Comparison of ENCODE assay signal across 1 cellular context in the genomic region with DNA sequence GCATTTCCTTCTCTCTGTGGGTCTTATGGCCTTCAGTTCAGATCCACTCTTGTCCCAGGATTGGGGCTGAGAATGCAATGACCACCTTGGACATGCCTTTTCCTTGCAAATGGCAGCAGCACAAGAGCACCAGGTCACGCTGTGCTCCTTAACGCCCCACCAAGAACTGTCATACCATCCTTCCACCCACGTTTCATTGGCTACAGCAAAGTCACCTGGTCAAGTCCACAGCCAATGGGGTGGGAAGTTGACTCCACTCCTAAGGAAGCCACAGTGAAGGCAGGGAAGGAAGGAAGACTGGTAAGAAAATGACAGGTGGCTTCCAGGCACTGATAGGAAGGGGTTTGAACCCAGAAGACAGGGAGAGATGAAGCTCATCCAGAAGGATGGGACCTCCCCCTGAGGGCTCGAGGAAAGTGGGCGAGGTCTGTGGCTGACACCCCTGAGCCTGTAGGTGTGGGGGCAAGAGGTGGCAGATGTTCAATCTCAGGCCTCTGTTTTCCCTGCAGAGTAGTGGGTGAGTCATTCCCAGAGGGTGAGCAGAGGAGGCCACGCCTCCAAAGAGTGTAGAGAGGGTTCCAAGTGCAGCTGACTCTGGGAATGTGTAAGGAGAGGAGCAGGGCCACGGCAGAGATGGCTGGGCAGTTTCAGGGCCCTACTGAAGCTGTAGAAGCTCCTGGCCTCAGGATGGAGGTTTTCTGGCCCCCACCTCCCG.
TF ChIP-seq lines count a peak whose summit lies in the region.

No MANE protein-coding gene starts in this region.

TF ChIP-seq in HCT116, 20 proteins besides CTCF, POLR2A, EP300 and RAD21 (continued from another document):
- TF ChIP-seq, protein P1, sequence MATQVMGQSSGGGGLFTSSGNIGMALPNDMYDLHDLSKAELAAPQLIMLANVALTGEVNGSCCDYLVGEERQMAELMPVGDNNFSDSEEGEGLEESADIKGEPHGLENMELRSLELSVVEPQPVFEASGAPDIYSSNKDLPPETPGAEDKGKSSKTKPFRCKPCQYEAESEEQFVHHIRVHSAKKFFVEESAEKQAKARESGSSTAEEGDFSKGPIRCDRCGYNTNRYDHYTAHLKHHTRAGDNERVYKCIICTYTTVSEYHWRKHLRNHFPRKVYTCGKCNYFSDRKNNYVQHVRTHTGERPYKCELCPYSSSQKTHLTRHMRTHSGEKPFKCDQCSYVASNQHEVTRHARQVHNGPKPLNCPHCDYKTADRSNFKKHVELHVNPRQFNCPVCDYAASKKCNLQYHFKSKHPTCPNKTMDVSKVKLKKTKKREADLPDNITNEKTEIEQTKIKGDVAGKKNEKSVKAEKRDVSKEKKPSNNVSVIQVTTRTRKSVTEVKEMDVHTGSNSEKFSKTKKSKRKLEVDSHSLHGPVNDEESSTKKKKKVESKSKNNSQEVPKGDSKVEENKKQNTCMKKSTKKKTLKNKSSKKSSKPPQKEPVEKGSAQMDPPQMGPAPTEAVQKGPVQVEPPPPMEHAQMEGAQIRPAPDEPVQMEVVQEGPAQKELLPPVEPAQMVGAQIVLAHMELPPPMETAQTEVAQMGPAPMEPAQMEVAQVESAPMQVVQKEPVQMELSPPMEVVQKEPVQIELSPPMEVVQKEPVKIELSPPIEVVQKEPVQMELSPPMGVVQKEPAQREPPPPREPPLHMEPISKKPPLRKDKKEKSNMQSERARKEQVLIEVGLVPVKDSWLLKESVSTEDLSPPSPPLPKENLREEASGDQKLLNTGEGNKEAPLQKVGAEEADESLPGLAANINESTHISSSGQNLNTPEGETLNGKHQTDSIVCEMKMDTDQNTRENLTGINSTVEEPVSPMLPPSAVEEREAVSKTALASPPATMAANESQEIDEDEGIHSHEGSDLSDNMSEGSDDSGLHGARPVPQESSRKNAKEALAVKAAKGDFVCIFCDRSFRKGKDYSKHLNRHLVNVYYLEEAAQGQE (IDR thresholded peaks at IDR 0.05; ENCODE audit: low read depth): no peak
- TF ChIP-seq ZFX (IDR thresholded peaks at IDR 0.05): no peak
- no peak for TF ChIP-seq EZH2phosphoT487 (IDR thresholded peaks at IDR 0.05; ENCODE audit: borderline replicate concordance)
- no peak for TF ChIP-seq POLR2AphosphoS5 (IDR thresholded peaks at IDR 0.05; ENCODE audit: low read depth, low read length)
- TF ChIP-seq CBX3 (IDR thresholded peaks at IDR 0.05; ENCODE audit: low read depth): no peak
- TF ChIP-seq TCF7L2 (IDR thresholded peaks at IDR 0.05; ENCODE audit: borderline replicate concordance, extremely low read depth, insufficient read depth, insufficient read length): no peak
- TF ChIP-seq SRF (IDR thresholded peaks at IDR 0.05; ENCODE audit: low read depth): no peak
- no peak for TF ChIP-seq SP1 (IDR thresholded peaks at IDR 0.05; ENCODE audit: low read depth)
- no peak for TF ChIP-seq CEBPB (IDR thresholded peaks at IDR 0.05; ENCODE audit: low read depth)
- TF ChIP-seq EZH2 (IDR thresholded peaks at IDR 0.05): no peak
TF ChIP-seq in HCT116: peak in this region for 0.
